31 cellular contexts compared by ENCODE assay signal in the genomic region with DNA sequence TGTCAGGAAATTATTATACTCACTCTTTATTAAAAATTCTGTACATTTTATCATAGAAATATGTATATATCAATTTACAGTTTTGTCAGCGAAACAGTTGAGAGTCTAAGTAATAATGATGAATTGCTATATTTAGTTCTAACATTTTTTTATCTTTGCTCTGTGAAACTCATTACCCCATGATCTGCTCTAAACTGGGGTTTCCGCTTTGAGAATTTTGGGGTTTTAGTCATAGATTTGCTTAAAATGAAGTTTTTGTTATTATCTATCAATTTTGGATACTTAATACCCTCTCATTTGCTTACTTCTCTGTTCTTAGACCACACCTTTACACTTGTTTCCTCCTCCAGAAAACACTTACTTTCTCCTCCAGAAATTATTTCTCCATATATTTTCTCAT.
"Had no signal": no experiment of that assay in that cellular context is flagged by ENCODE, and none has a peak within 500 bp of the region (broad histone marks: within the 10 kb centered on the region; RNA-seq: fewer than 3 reads in every experiment).

No MANE protein-coding gene starts in this region.

- H3K27ac Mint-ChIP-seq: naive thymus-derived CD8-positive, alpha-beta T cell; natural killer cell treated with Interleukin-12 subunit alpha and Interleukin-12 subunit beta and Interleukin-15 and Interleukin-18, amount 100 ng/mL, for 72 hours; neural progenitor cell; progenitor cell of endocrine pancreas; stimulated activated memory B cell treated with anti-CD40 and anti-IgM and Interleukin-4, amounts not matched to agents 10 μg/mL and 1 μg/mL and 100 μg/mL, for 72 hours; stimulated activated naive CD8-positive, alpha-beta T cell treated with anti-CD3 and anti-CD28 coated beads, Interleukin-15, amount 100 ng/mL, for 72 hours; type B pancreatic cell had no signal

- ATAC-seq: naive thymus-derived CD8-positive, alpha-beta T cell; natural killer cell treated with Interleukin-12 subunit alpha and Interleukin-12 subunit beta and Interleukin-15 and Interleukin-18, amount 100 ng/mL, for 72 hours; psoas muscle; right cardiac atrium; right lobe of liver; stimulated activated memory B cell treated with anti-CD40 and anti-IgM and Interleukin-4, amounts not matched to agents 10 μg/mL and 1 μg/mL and 100 μg/mL, for 72 hours; stimulated activated naive CD8-positive, alpha-beta T cell treated with anti-CD3 and anti-CD28 coated beads, Interleukin-15, amount 100 ng/mL, for 72 hours; stimulated activated naive CD8-positive, alpha-beta T cell treated with anti-CD3 and anti-CD28 coated beads, Interleukin-15, Interleukin-2, amounts not matched to agents 100 U/mL and 50 U/mL, for 24 hours; upper lobe of right lung had no signal

- H3K4me1 Mint-ChIP-seq: naive thymus-derived CD8-positive, alpha-beta T cell; stimulated activated memory B cell treated with anti-CD40 and anti-IgM and Interleukin-4, amounts not matched to agents 10 μg/mL and 1 μg/mL and 100 μg/mL, for 72 hours; stimulated activated naive CD8-positive, alpha-beta T cell treated with anti-CD3 and anti-CD28 coated beads, Interleukin-15, amount 100 ng/mL, for 72 hours had no signal

- H3K9me3 Mint-ChIP-seq: stimulated activated memory B cell treated with anti-CD40 and anti-IgM and Interleukin-4, amounts not matched to agents 10 μg/mL and 1 μg/mL and 100 μg/mL, for 72 hours; type B pancreatic cell had no signal

- H3K4me1 ChIP-seq: parathyroid adenoma, right lobe of liver, spleen, testis, upper lobe of right lung, uterus had no signal

- DNase-seq: naive thymus-derived CD8-positive, alpha-beta T cell; occipital lobe; ovary; posterior cingulate gyrus; psoas muscle; right cardiac atrium; right lobe of liver; sigmoid colon; small intestine; spleen; stimulated activated CD4-positive, alpha-beta T cell treated with anti-CD3 and anti-CD28 coated beads, Interleukin-12 subunit alpha, Interleukin-12 subunit beta, amount 100 ng/mL, for 4 hours; stimulated activated CD4-positive, alpha-beta T cell treated with anti-CD3 and anti-CD28 coated beads, Interleukin-1b, Interleukin-23, amount 100 ng/mL, for 48 hours; stimulated activated CD4-positive, alpha-beta T cell treated with anti-CD3 and anti-CD28 coated beads, Interleukin-4, amount 100 ng/mL, for 1 hour; stimulated activated CD4-positive, alpha-beta T cell treated with anti-CD3 and anti-CD28 coated beads, Interleukin-4, amount 100 ng/mL, for 4 hours; stimulated activated CD8-positive, alpha-beta memory T cell treated with anti-CD3 and anti-CD28 coated beads, Interleukin-4, amount 100 ng/mL, for 48 hours; stimulated activated naive CD4-positive, alpha-beta T cell; stimulated activated naive CD8-positive, alpha-beta T cell treated with anti-CD3 and anti-CD28 coated beads, Interleukin-15, amount 100 ng/mL, for 72 hours; stimulated activated naive CD8-positive, alpha-beta T cell treated with anti-CD3 and anti-CD28 coated beads, Interleukin-15, Interleukin-2, amounts not matched to agents 100 U/mL and 50 U/mL, for 24 hours; substantia nigra; testis; tibial artery; transverse colon; upper lobe of right lung; uterus had no signal

- H3K9me3 ChIP-seq: ovary, right lobe of liver, sigmoid colon, suprapubic skin, testis, tibial artery, transverse colon, upper lobe of right lung, uterus had no signal

- H3K27ac ChIP-seq: neural progenitor cell, ovary, parathyroid adenoma, psoas muscle, right lobe of liver, sigmoid colon, spleen, suprapubic skin, testis, tibial artery, transverse colon, upper lobe of right lung, uterus had no signal

- H3K36me3 ChIP-seq: neural progenitor cell, ovary, right lobe of liver, sigmoid colon, spleen, suprapubic skin, tibial artery, transverse colon, upper lobe of right lung, uterus had no signal

- H2AFZ ChIP-seq: neural progenitor cell, parathyroid adenoma had no signal

- H3K4me2 ChIP-seq: neural progenitor cell had no signal

- H3K9ac ChIP-seq: neural progenitor cell, parathyroid adenoma had no signal

- H3K27me3 ChIP-seq: neural progenitor cell, ovary, right lobe of liver, sigmoid colon, spleen, suprapubic skin, testis, tibial artery, transverse colon, upper lobe of right lung, uterus had no signal

- H3K27me3 Mint-ChIP-seq: naive thymus-derived CD8-positive, alpha-beta T cell; natural killer cell treated with Interleukin-12 subunit alpha and Interleukin-12 subunit beta and Interleukin-15 and Interleukin-18, amount 100 ng/mL, for 72 hours; progenitor cell of endocrine pancreas; stimulated activated memory B cell treated with anti-CD40 and anti-IgM and Interleukin-4, amounts not matched to agents 10 μg/mL and 1 μg/mL and 100 μg/mL, for 72 hours; stimulated activated naive CD8-positive, alpha-beta T cell treated with anti-CD3 and anti-CD28 coated beads, Interleukin-15, amount 100 ng/mL, for 72 hours; type B pancreatic cell had no signal

- H3K4me3 Mint-ChIP-seq: naive thymus-derived CD8-positive, alpha-beta T cell; natural killer cell treated with Interleukin-12 subunit alpha and Interleukin-12 subunit beta and Interleukin-15 and Interleukin-18, amount 100 ng/mL, for 72 hours; neural progenitor cell; stimulated activated memory B cell treated with anti-CD40 and anti-IgM and Interleukin-4, amounts not matched to agents 10 μg/mL and 1 μg/mL and 100 μg/mL, for 72 hours; stimulated activated naive CD8-positive, alpha-beta T cell treated with anti-CD3 and anti-CD28 coated beads, Interleukin-15, amount 100 ng/mL, for 72 hours; type B pancreatic cell had no signal

- H3K79me2 ChIP-seq: parathyroid adenoma had no signal

- H3K36me3 Mint-ChIP-seq: naive thymus-derived CD8-positive, alpha-beta T cell; natural killer cell treated with Interleukin-12 subunit alpha and Interleukin-12 subunit beta and Interleukin-15 and Interleukin-18, amount 100 ng/mL, for 72 hours; stimulated activated memory B cell treated with anti-CD40 and anti-IgM and Interleukin-4, amounts not matched to agents 10 μg/mL and 1 μg/mL and 100 μg/mL, for 72 hours; type B pancreatic cell had no signal

- H3K4me3 ChIP-seq: neural progenitor cell, ovary, psoas muscle, right lobe of liver, sigmoid colon, spleen, suprapubic skin, testis, tibial artery, transverse colon, upper lobe of right lung, uterus had no signal
